In the genomic region with DNA sequence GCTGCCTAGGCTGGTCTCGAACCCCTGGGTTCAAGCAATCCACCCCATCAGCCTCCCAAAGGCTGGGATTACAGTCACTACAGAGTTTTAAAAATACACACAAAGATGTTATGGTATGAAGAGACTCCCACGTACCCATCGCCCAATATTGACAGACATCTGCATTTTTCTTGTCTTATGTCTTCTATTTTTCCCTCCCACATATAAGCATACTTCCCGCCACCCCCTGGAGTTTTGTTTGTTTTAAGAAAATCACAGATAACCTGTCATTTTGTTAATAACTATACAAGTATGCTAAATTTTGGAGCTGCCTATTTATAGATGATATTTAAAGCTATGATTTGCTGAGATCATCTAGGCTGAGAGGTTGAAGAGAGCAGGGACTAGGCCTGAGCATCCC, we compare ENCODE assay signal across 2 cellular contexts.
TF ChIP-seq lines count a peak whose summit lies in the region.

No MANE protein-coding gene starts in this region.

TF ChIP-seq in HCT116, 20 proteins besides CTCF, POLR2A, EP300 and RAD21:
- TF ChIP-seq YY1 (IDR thresholded peaks at IDR 0.05; ENCODE audit: extremely low read depth, insufficient replicate concordance, low read depth, low read length) (no peak), FOSL1 (IDR thresholded peaks at IDR 0.05; ENCODE audit: low read depth) (no peak), CBX3 (IDR thresholded peaks at IDR 0.05; ENCODE audit: low read depth) (no peak), ZNF274 (IDR thresholded peaks at IDR 0.05; ENCODE audit: low read depth, low read length) (no peak), POLR2AphosphoS5 (IDR thresholded peaks at IDR 0.05; ENCODE audit: low read depth, low read length) (no peak), EGR1 (IDR thresholded peaks at IDR 0.05; ENCODE audit: low read depth) (no peak), JUND (IDR thresholded peaks at IDR 0.05) (no peak), EZH2 (IDR thresholded peaks at IDR 0.05) (no peak), SRF (IDR thresholded peaks at IDR 0.05; ENCODE audit: low read depth) (no peak), CEBPB (IDR thresholded peaks at IDR 0.05; ENCODE audit: low read depth) (no peak), SP1 (IDR thresholded peaks at IDR 0.05; ENCODE audit: low read depth) (no peak), EZH2phosphoT487 (IDR thresholded peaks at IDR 0.05; ENCODE audit: borderline replicate concordance) (no peak), SIN3A (IDR thresholded peaks at IDR 0.05; ENCODE audit: low read depth) (no peak), TCF7L2 (IDR thresholded peaks at IDR 0.05; ENCODE audit: borderline replicate concordance, extremely low read depth, insufficient read depth, insufficient read length) (no peak), ELF1 (IDR thresholded peaks at IDR 0.05; ENCODE audit: borderline replicate concordance, low read depth) (no peak)
- TF ChIP-seq, protein P1, sequence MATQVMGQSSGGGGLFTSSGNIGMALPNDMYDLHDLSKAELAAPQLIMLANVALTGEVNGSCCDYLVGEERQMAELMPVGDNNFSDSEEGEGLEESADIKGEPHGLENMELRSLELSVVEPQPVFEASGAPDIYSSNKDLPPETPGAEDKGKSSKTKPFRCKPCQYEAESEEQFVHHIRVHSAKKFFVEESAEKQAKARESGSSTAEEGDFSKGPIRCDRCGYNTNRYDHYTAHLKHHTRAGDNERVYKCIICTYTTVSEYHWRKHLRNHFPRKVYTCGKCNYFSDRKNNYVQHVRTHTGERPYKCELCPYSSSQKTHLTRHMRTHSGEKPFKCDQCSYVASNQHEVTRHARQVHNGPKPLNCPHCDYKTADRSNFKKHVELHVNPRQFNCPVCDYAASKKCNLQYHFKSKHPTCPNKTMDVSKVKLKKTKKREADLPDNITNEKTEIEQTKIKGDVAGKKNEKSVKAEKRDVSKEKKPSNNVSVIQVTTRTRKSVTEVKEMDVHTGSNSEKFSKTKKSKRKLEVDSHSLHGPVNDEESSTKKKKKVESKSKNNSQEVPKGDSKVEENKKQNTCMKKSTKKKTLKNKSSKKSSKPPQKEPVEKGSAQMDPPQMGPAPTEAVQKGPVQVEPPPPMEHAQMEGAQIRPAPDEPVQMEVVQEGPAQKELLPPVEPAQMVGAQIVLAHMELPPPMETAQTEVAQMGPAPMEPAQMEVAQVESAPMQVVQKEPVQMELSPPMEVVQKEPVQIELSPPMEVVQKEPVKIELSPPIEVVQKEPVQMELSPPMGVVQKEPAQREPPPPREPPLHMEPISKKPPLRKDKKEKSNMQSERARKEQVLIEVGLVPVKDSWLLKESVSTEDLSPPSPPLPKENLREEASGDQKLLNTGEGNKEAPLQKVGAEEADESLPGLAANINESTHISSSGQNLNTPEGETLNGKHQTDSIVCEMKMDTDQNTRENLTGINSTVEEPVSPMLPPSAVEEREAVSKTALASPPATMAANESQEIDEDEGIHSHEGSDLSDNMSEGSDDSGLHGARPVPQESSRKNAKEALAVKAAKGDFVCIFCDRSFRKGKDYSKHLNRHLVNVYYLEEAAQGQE (IDR thresholded peaks at IDR 0.05; ENCODE audit: low read depth): no peak
- TF ChIP-seq, protein P2, sequence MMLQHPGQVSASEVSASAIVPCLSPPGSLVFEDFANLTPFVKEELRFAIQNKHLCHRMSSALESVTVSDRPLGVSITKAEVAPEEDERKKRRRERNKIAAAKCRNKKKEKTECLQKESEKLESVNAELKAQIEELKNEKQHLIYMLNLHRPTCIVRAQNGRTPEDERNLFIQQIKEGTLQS (IDR thresholded peaks at IDR 0.05): no peak
- TF ChIP-seq, protein P3, sequence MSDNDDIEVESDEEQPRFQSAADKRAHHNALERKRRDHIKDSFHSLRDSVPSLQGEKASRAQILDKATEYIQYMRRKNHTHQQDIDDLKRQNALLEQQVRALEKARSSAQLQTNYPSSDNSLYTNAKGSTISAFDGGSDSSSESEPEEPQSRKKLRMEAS (IDR thresholded peaks at IDR 0.05): no peak
- TF ChIP-seq, protein P4, sequence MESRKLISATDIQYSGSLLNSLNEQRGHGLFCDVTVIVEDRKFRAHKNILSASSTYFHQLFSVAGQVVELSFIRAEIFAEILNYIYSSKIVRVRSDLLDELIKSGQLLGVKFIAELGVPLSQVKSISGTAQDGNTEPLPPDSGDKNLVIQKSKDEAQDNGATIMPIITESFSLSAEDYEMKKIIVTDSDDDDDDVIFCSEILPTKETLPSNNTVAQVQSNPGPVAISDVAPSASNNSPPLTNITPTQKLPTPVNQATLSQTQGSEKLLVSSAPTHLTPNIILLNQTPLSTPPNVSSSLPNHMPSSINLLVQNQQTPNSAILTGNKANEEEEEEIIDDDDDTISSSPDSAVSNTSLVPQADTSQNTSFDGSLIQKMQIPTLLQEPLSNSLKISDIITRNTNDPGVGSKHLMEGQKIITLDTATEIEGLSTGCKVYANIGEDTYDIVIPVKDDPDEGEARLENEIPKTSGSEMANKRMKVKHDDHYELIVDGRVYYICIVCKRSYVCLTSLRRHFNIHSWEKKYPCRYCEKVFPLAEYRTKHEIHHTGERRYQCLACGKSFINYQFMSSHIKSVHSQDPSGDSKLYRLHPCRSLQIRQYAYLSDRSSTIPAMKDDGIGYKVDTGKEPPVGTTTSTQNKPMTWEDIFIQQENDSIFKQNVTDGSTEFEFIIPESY (IDR thresholded peaks at IDR 0.05; ENCODE audit: extremely low read depth, insufficient replicate concordance, low read length): no peak

TF ChIP-seq in HEK293T, 16 proteins besides CTCF, POLR2A, EP300 and RAD21:
- TF ChIP-seq CTBP1 (IDR thresholded peaks at IDR 0.05; ENCODE audit: borderline replicate concordance): no peak
- TF ChIP-seq FOXM1 (IDR thresholded peaks at IDR 0.05; ENCODE audit: borderline replicate concordance): no peak
- no peak for TF ChIP-seq TARDBP (IDR thresholded peaks at IDR 0.05)
- TF ChIP-seq HDGF (IDR thresholded peaks at IDR 0.05; ENCODE audit: borderline replicate concordance): no peak
- TF ChIP-seq SP1 (IDR thresholded peaks at IDR 0.05): no peak
- no peak for TF ChIP-seq SUZ12 (IDR thresholded peaks at IDR 0.05)
- TF ChIP-seq BHLHE40 (IDR thresholded peaks at IDR 0.05; ENCODE audit: borderline replicate concordance): no peak
- TF ChIP-seq ARNT (IDR thresholded peaks at IDR 0.05): no peak
- no peak for TF ChIP-seq PKNOX1 (IDR thresholded peaks at IDR 0.05)
- TF ChIP-seq LEF1 (IDR thresholded peaks at IDR 0.05; ENCODE audit: borderline replicate concordance): no peak
- no peak for TF ChIP-seq L3MBTL2 (conservative IDR thresholded peaks at IDR 0.05)
- TF ChIP-seq ELF4 (IDR thresholded peaks at IDR 0.05): no peak
- no peak for TF ChIP-seq NFRKB (IDR thresholded peaks at IDR 0.05)
- no peak for TF ChIP-seq FOXA1 (IDR thresholded peaks at IDR 0.05)
